34 cellular contexts compared by ENCODE assay signal in genomic region chr3:163261618-163262017, GRCh38.
"Had no signal": no experiment of that assay in that cellular context is flagged by ENCODE, and none has a peak within 500 bp of the region (broad histone marks: within the 10 kb centered on the region; RNA-seq: fewer than 3 reads in every experiment).

No MANE protein-coding gene starts in this region.

- ATAC-seq: activated naive CD4-positive, alpha-beta T cell treated with anti-CD3 and anti-CD28 coated beads, Interleukin-2, amount 50 U/mL, for 72 hours; activated naive CD8-positive, alpha-beta T cell treated with anti-CD3 and anti-CD28 coated beads, Interleukin-2, amount 50 U/mL, for 24 hours; activated T-cell treated with anti-CD3 and anti-CD28 coated beads, Interleukin-2, amount 50 U/mL, for 4 hours; activated T-cell treated with anti-CD3 and anti-CD28 coated beads, Interleukin-2, amount 50 U/mL, for 72 hours; activated T-helper 17 cell treated with anti-CD3 and anti-CD28 coated beads, Interleukin-2, amount 50 U/mL, for 72 hours; body of pancreas had no signal

- FAIRE-seq: astrocyte, bronchial epithelial cell had no signal

- H3K4me1 ChIP-seq: adrenal gland, ascending aorta, body of pancreas, breast epithelium had no signal

- H3K36me3 ChIP-seq: adrenal gland, ascending aorta, brain microvascular endothelial cell, breast epithelium, cardiac muscle cell had no signal

- H3K4me3 ChIP-seq: adrenal gland, ascending aorta, body of pancreas, breast epithelium, cardiac muscle cell had no signal

- H3K27me3 ChIP-seq: adrenal gland, ascending aorta, body of pancreas, brain microvascular endothelial cell, breast epithelium, cardiac muscle cell had no signal

- H3K9me3 ChIP-seq: adrenal gland, body of pancreas, breast epithelium had no signal

- DNase-seq: activated effector memory CD4-positive, alpha-beta T cell treated with anti-CD3 and anti-CD28 coated beads, Interleukin-2, amount 50 U/mL, for 16 hours; activated effector memory CD4-positive, alpha-beta T cell treated with Interleukin-2 at 50 U/mL for 16 hours; activated gamma-delta T cell; activated gamma-delta T cell treated with Interleukin-2 at 50 U/mL for 16 hours; activated naive CD4-positive, alpha-beta T cell; activated naive CD4-positive, alpha-beta T cell treated with anti-CD3 and anti-CD28 coated beads for 36 hours; activated naive CD4-positive, alpha-beta T cell treated with anti-CD3 and anti-CD28 coated beads, Interleukin-2, amount 10 ng/mL, durations not matched to agents 7 days and 5 days; activated naive CD4-positive, alpha-beta T cell treated with anti-CD3 and anti-CD28 coated beads, Interleukin-2, amount 50 U/mL, for 16 hours; activated naive CD4-positive, alpha-beta T cell treated with Interleukin-2 at 50 U/mL for 16 hours; activated naive CD8-positive, alpha-beta T cell treated with anti-CD3 and anti-CD28 coated beads for 36 hours; activated naive CD8-positive, alpha-beta T cell treated with anti-CD3 and anti-CD28 coated beads, Interleukin-2, amount 10 ng/mL, durations not matched to agents 7 days and 5 days; activated naive CD8-positive, alpha-beta T cell treated with anti-CD3 and anti-CD28 coated beads, Interleukin-2, amount 50 U/mL, for 24 hours; activated T-cell treated with anti-CD3 and anti-CD28 coated beads, Interleukin-2, amount 50 U/mL, for 1 hour; activated T-cell treated with anti-CD3 and anti-CD28 coated beads, Interleukin-2, amount 50 U/mL, for 24 hours; activated T-cell treated with anti-CD3 and anti-CD28 coated beads, Interleukin-2, amount 50 U/mL, for 4 hours; activated T-cell treated with anti-CD3 and anti-CD28 coated beads, Interleukin-2, amount 50 U/mL, for 48 hours; activated T-cell treated with anti-CD3 and anti-CD28 coated beads, Interleukin-2, amount 50 U/mL, for 72 hours; adrenal gland; amniotic stem cell; amygdala; anterior cingulate cortex; aorta; body of pancreas; brain microvascular endothelial cell; caudate nucleus; central memory CD4-positive, alpha-beta T cell; cerebellar nuclear complex had no signal

- H3K27ac ChIP-seq: adrenal gland, ascending aorta, body of pancreas, brain microvascular endothelial cell, breast epithelium, cardiac muscle cell had no signal
